In the genomic region with DNA sequence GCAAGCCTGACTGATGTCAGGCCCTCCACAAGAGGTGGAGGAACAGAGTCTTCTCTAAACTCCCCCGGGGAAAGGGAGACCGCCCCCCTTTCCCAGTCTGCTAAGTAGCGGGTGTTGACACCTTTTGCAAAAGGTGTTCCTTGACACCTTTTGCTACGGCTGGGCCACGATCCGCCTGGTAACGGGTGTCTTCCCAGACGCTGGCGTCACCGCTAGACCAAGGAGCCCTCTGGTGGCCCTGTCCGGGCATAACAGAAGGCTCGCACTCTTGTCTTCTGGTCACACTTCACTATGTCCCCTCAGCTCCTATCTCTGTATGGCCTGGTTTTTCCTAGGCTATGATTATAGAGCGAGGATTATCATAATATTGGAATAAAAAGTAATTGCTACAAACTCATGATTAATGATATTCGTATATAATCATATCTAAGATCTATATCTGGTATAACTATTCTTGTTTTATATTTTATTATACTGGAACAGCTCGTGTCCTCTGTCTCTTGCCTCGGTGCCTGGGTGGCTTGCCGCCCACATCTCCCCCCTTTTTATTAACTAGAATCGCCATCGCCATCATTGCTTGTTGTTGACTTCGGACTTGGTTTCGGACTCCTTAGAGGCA, we compare ENCODE assay signal across 1 cellular context.
TF ChIP-seq lines count a peak whose summit lies in the region.

No MANE protein-coding gene starts in this region.

TF ChIP-seq in HepG2, 621 proteins besides CTCF, POLR2A, EP300 and RAD21:
- TF ChIP-seq STAG1 (CRISPR knock-in tag; IDR thresholded peaks at IDR 0.05) (peak; percentile 68), ZNF7 (CRISPR knock-in tag; IDR thresholded peaks at IDR 0.05) (peak; percentile 92), KDM2A (CRISPR knock-in tag; IDR thresholded peaks at IDR 0.05; ENCODE audit: borderline replicate concordance, low read depth) (peak; percentile 67), RBAK (CRISPR knock-in tag; IDR thresholded peaks at IDR 0.05) (0 out of 2 replicates have a peak, but pooled peaks have one; percentile 66)
- TF ChIP-seq, protein P1, sequence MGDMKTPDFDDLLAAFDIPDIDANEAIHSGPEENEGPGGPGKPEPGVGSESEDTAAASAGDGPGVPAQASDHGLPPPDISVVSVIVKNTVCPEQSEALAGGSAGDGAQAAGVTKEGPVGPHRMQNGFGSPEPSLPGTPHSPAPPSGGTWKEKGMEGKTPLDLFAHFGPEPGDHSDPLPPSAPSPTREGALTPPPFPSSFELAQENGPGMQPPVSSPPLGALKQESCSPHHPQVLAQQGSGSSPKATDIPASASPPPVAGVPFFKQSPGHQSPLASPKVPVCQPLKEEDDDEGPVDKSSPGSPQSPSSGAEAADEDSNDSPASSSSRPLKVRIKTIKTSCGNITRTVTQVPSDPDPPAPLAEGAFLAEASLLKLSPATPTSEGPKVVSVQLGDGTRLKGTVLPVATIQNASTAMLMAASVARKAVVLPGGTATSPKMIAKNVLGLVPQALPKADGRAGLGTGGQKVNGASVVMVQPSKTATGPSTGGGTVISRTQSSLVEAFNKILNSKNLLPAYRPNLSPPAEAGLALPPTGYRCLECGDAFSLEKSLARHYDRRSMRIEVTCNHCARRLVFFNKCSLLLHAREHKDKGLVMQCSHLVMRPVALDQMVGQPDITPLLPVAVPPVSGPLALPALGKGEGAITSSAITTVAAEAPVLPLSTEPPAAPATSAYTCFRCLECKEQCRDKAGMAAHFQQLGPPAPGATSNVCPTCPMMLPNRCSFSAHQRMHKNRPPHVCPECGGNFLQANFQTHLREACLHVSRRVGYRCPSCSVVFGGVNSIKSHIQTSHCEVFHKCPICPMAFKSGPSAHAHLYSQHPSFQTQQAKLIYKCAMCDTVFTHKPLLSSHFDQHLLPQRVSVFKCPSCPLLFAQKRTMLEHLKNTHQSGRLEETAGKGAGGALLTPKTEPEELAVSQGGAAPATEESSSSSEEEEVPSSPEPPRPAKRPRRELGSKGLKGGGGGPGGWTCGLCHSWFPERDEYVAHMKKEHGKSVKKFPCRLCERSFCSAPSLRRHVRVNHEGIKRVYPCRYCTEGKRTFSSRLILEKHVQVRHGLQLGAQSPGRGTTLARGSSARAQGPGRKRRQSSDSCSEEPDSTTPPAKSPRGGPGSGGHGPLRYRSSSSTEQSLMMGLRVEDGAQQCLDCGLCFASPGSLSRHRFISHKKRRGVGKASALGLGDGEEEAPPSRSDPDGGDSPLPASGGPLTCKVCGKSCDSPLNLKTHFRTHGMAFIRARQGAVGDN (CRISPR knock-in tag; IDR thresholded peaks at IDR 0.05): peak; percentile 29; the same call in 1 of the 2 replicates
TF ChIP-seq in HepG2: peak in this region for 5; not testable (repeated sequence) for 616.
